Comparison of ENCODE assay signal across 2 cellular contexts in the genomic region with DNA sequence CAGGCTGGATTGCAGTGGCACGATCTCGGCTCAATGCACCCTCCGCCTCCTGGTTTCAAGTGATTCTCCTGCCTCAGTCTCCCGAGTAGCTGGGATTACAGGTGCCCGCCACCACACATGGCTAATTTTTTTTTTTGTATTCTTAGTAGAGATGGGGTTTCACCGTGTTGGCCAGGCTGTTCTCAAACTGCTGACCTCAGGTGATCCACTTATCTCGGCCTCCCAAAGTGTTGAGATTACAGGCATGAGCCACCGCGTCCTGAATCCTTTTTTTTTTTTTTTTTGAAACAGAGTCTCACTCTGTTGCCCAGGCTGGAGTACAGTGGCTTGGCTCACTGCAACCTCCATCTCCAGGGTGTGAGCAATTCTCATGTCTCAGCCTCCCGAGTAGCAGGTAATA.
A peak's percentile ranks its signal among the peaks of the same experiment; 100 is the strongest.
TF ChIP-seq lines count a peak whose summit lies in the region.

No MANE protein-coding gene starts in this region.

TF ChIP-seq in WTC11, 78 proteins besides CTCF, POLR2A, EP300 and RAD21:
- TF ChIP-seq ZNF121 (CRISPR knock-in tag; IDR thresholded peaks at IDR 0.05), result 0 out of 2 replicates have a peak, but pooled peaks have one; percentile 50

TF ChIP-seq in HepG2, 621 proteins besides CTCF, POLR2A, EP300 and RAD21:
- TF ChIP-seq, protein P1, sequence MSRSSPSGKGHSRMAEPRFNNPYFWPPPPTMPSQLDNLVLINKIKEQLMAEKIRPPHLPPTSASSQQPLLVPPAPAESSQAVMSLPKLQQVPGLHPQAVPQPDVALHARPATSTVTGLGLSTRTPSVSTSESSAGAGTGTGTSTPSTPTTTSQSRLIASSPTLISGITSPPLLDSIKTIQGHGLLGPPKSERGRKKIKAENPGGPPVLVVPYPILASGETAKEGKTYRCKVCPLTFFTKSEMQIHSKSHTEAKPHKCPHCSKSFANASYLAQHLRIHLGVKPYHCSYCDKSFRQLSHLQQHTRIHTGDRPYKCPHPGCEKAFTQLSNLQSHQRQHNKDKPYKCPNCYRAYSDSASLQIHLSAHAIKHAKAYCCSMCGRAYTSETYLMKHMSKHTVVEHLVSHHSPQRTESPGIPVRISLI (CRISPR knock-in tag; IDR thresholded peaks at IDR 0.05; ENCODE audit: borderline replicate concordance), result 0 out of 2 replicates have a peak, but pooled peaks have one; percentile 17
